In genomic region chr4:26321326-26322276, GRCh38 we compare ENCODE assay signal across 8 cellular contexts. TPM values are rescaled to one million over a fixed set of nuclear protein-coding genes. Genes with fewer than 3 reads are reported as not detected.
DNase-seq lines count a peak whose midpoint lies in the region; ATAC-seq and TF ChIP-seq lines count a peak whose summit lies in the region.

No MANE protein-coding gene starts in this region.

- DNase-seq in GM12864 (ENCODE audit: low read depth) (no peak), NCI-H524 treated with DMSO at 0.1 percent for 48 hours (lab: John Stamatoyannopoulos, UW) (peak; percentile 18), fibroblast of villous mesenchyme (ENCODE audit: low read depth) (peak; percentile 53), pons (ENCODE audit: low spot score) (peak; percentile 52), DMS114 treated with DMSO at 0.1 percent for 48 hours (lab: John Stamatoyannopoulos, UW; ENCODE audit: unreplicated experiment) (no peak)
- peak; percentile 6 to 9 for DNase-seq in activated T-helper 1 cell treated with anti-CD3 and anti-CD28 coated beads, Interleukin-2, amount 50 U/mL, for 16 hours (ENCODE audit: low read depth in 1 of 2, low spot score in 1 of 2)

- ATAC-seq in HG02798 (IDR thresholded peaks at IDR 0.05; ENCODE audit: poor library complexity, unreplicated experiment) (no peak), HG03460 (IDR thresholded peaks at IDR 0.05; ENCODE audit: unreplicated experiment) (no peak)

- H3K4me3 ChIP-seq in GM12864 (ENCODE audit: low read depth, low read length) = peak overlapping the region; percentile 72
- peak overlapping the region; percentile 97 for H3K4me3 ChIP-seq in fibroblast of villous mesenchyme (ENCODE audit: low read depth, low read length)

- TF ChIP-seq CTCF in GM12864 (IDR thresholded peaks at IDR 0.05; ENCODE audit: low read depth, low read length, missing control alignments) = no peak
- TF ChIP-seq CTCF in fibroblast of villous mesenchyme (IDR thresholded peaks at IDR 0.05; ENCODE audit: insufficient read depth, low read depth, low read length) = no peak

RNA-seq across cellular contexts. Expression of gene RBPJ, which starts 0.8 kb away (rescaled TPM):
- total RNA-seq in fibroblast of villous mesenchyme = 57.3 and 58.7 TPM in 2 replicates

Comparison
In these comparisons a context has a peak if more than half of its experiments do, and no peak if none do; other contexts are left out.
1. DNase-seq: peak in NCI-H524 treated with DMSO at 0.1 percent for 48 hours (single experiment), activated T-helper 1 cell treated with anti-CD3 and anti-CD28 coated beads, Interleukin-2, amount 50 U/mL, for 16 hours (2 of 2), fibroblast of villous mesenchyme (single experiment) and pons (single experiment); none in GM12864 (single experiment) and DMS114 treated with DMSO at 0.1 percent for 48 hours (single experiment).